8 cellular contexts compared by ENCODE assay signal in the genomic region with DNA sequence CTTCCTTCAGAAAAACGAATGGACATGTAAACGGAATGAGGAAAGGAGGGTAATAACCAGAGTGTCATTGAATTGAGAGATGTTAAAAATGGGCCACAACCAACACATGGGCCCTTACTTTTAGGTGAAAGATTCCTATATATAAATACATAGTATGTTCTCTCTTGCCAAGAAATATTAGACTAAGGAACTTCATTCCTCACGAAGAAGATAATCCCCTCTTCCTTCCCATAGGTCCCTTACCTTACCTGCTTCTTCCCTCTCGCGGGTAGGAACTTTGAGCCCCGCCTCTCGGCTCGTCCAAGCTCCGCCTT. TPM values are rescaled to one million over a fixed set of nuclear protein-coding genes. Genes with fewer than 3 reads are reported as not detected.
DNase-seq lines count a peak whose midpoint lies in the region; ATAC-seq, FAIRE-seq and TF ChIP-seq lines count a peak whose summit lies in the region.

No MANE protein-coding gene starts in this region.

- H3K9me3 ChIP-seq in astrocyte (ENCODE audit: insufficient read depth, low read depth, low read length): no peaks in the 10 kb centered on the region
- H3K9me3 ChIP-seq in thoracic aorta: no peaks in the 10 kb centered on the region
- no peaks in the 10 kb centered on the region for H3K9me3 ChIP-seq in aorta (ENCODE audit: control insufficient read depth, low read length)

- peak overlapping the region; percentile 84 for H3K4me2 ChIP-seq in astrocyte (ENCODE audit: low read length)

- no peak for ATAC-seq in activated T-cell treated with anti-CD3 and anti-CD28 coated beads, Interleukin-2, amount 50 U/mL, for 4 hours
- ATAC-seq in left colon (peak; percentile 6), thoracic aorta (ENCODE audit: insufficient number of reproducible peaks, low FRiP score, low read depth) (no peak), GM21390 (IDR thresholded peaks at IDR 0.05; ENCODE audit: unreplicated experiment) (no peak), HG03469 (IDR thresholded peaks at IDR 0.05; ENCODE audit: unreplicated experiment) (no peak), aorta (ENCODE audit: low FRiP score) (no peak)

- no peaks in the 10 kb centered on the region for H4K20me1 ChIP-seq in astrocyte (ENCODE audit: insufficient read depth, low read length)

- H3K4me3 ChIP-seq in astrocyte (ENCODE audit: insufficient read depth, low read depth, low read length) (peak overlapping the region; percentile 98), thoracic aorta (peak overlapping the region; percentile 91), aorta (ENCODE audit: low read length in 2 of 2) (peak overlapping the region in 1 of 2 donors; percentile 15)

- H3K4me1 Mint-ChIP-seq in activated T-cell treated with anti-CD3 and anti-CD28 coated beads, Interleukin-2, amount 50 U/mL, for 4 hours (ENCODE audit: low read depth): peaks cover 41% of the 10 kb centered on the region
- H3K4me1 Mint-ChIP-seq in astrocyte (ENCODE audit: low read depth, unreplicated experiment): peaks cover 11% of the 10 kb centered on the region

- H3K4me3 Mint-ChIP-seq in activated T-cell treated with anti-CD3 and anti-CD28 coated beads, Interleukin-2, amount 50 U/mL, for 4 hours: peak overlapping the region; percentile 95
- H3K4me3 Mint-ChIP-seq in astrocyte (ENCODE audit: unreplicated experiment): peak overlapping the region; percentile 87

- no peak for FAIRE-seq in astrocyte (lab: Jason Lieb, UNC)

- H3K36me3 ChIP-seq in astrocyte (ENCODE audit: insufficient read depth, low read length) (no peaks in the 10 kb centered on the region), thoracic aorta (no peaks in the 10 kb centered on the region), aorta (ENCODE audit: control insufficient read depth in 1 of 2, insufficient read depth in 2 of 2, low read length in 1 of 2) (no peaks in the 10 kb centered on the region)

- peak overlapping the region; percentile 100 for H3K9ac ChIP-seq in astrocyte (ENCODE audit: low read length)

- no peak for DNase-seq in activated T-cell treated with anti-CD3 and anti-CD28 coated beads, Interleukin-2, amount 50 U/mL, for 4 hours
- DNase-seq in activated T-cell treated with anti-CD3 and anti-CD28 coated beads, Interleukin-2, amount 50 U/mL, for 1 hour: no peak
- DNase-seq in astrocyte (ENCODE audit: low read depth) (no peak), left colon (no peak), thoracic aorta (ENCODE audit: low spot score) (no peak), aorta (no peak)

- H3K4me1 ChIP-seq in astrocyte (ENCODE audit: insufficient read depth, low read length) (peaks cover 11% of the 10 kb centered on the region), thoracic aorta (ENCODE audit: control insufficient read depth in 1 of 2, low read depth in 2 of 2) (peaks cover 18 to 31% of the 10 kb centered on the region in 2 donors), aorta (ENCODE audit: control insufficient read depth in 1 of 2, insufficient read depth in 2 of 2, low read length in 2 of 2) (no peaks in the 10 kb centered on the region)

- peak overlapping the region; percentile 96 for H3K27ac ChIP-seq in astrocyte (ENCODE audit: low read depth, low read length)
- H3K27ac ChIP-seq in thoracic aorta: peak overlapping the region in 1 of 2 donors; percentile 90
- no peak overlapping the region for H3K27ac ChIP-seq in aorta (ENCODE audit: low read depth in 1 of 2, low read length in 2 of 2)

- H3K27me3 Mint-ChIP-seq in activated T-cell treated with anti-CD3 and anti-CD28 coated beads, Interleukin-2, amount 50 U/mL, for 4 hours (ENCODE audit: low read depth): no peaks in the 10 kb centered on the region
- no peaks in the 10 kb centered on the region for H3K27me3 Mint-ChIP-seq in astrocyte (ENCODE audit: low read depth, unreplicated experiment)

- peak overlapping the region; percentile 59 for H3K27ac Mint-ChIP-seq in astrocyte (ENCODE audit: unreplicated experiment)

- H3K79me2 ChIP-seq in astrocyte (ENCODE audit: insufficient read depth, low read length): peaks cover 44% of the 10 kb centered on the region

- H3K27me3 ChIP-seq in astrocyte (ENCODE audit: insufficient read depth, low read length) (no peaks in the 10 kb centered on the region), thoracic aorta (replicated peaks; ENCODE audit: insufficient read depth) (no peaks in the 10 kb centered on the region), aorta (ENCODE audit: control insufficient read depth in 1 of 2, insufficient read depth in 2 of 2, low read length in 1 of 2) (no peaks in the 10 kb centered on the region)

- peak overlapping the region; percentile 91 for H2AFZ ChIP-seq in astrocyte (ENCODE audit: low read depth, low read length)

- H3K36me3 Mint-ChIP-seq in activated T-cell treated with anti-CD3 and anti-CD28 coated beads, Interleukin-2, amount 50 U/mL, for 4 hours (ENCODE audit: insufficient read depth): no peaks in the 10 kb centered on the region
- H3K36me3 Mint-ChIP-seq in astrocyte (ENCODE audit: low read depth, unreplicated experiment): no peaks in the 10 kb centered on the region

- intact Hi-C loops in left colon (cut with DNase I, micrococcal nuclease): no loop called here
- intact Hi-C loops in aorta (cut with DNase I): no loop called here

- H3K9me3 Mint-ChIP-seq in activated T-cell treated with anti-CD3 and anti-CD28 coated beads, Interleukin-2, amount 50 U/mL, for 4 hours: no peaks in the 10 kb centered on the region
- no peaks in the 10 kb centered on the region for H3K9me3 Mint-ChIP-seq in astrocyte (ENCODE audit: unreplicated experiment)

- no peak for TF ChIP-seq CTCF in astrocyte (IDR thresholded peaks at IDR 0.05; ENCODE audit: insufficient read depth, low read depth, low read length)
- no peak for TF ChIP-seq CTCF in thoracic aorta (IDR thresholded peaks at IDR 0.05)

- WGBS in aorta, 2 donors: 0 to 1% methylated on average over 9 of the region's 9 CpGs

RNA-seq across cellular contexts. Expression of gene TBC1D22B, which starts 0.3 kb away (rescaled TPM):
- 10 to 100 TPM; 13.0 to 13.5 (median 13.2) TPM for total RNA-seq in activated T-cell treated with anti-CD3 and anti-CD28 coated beads, Interleukin-2, amount 50 U/mL, for 4 hours
- total RNA-seq in astrocyte (10.5 and 10.8 TPM in 2 replicates), left colon (10 to 100 TPM; 13.4 TPM), thoracic aorta (10 to 100 TPM in 1 of 2 donors, 1 to 10 TPM in 1; 7.7 to 11.6 TPM), aorta (10 to 100 TPM; 11.2 to 17.0 TPM)
- polyA plus RNA-seq in aorta: 1 to 10 TPM; 3.9 to 4.1 TPM

RNA-seq across cellular contexts. Expression of gene TMEM217, which starts 0.7 kb away (rescaled TPM):
- total RNA-seq in activated T-cell treated with anti-CD3 and anti-CD28 coated beads, Interleukin-2, amount 50 U/mL, for 4 hours: 1 to 10 TPM; 2.3 to 4.2 (median 2.8) TPM
- 7.3 and 8.2 TPM in 2 replicates for total RNA-seq in astrocyte
- total RNA-seq in left colon: 1 to 10 TPM; 1.4 to 4.0 TPM
- total RNA-seq in thoracic aorta: 1 to 10 TPM in 1 of 2 donors, under 1 TPM in 1; 0.41 to 6.2 TPM
- total RNA-seq in aorta: 1 to 10 TPM; 2.2 to 2.7 TPM
- under 1 TPM; 0.50 to 0.54 TPM for polyA plus RNA-seq in aorta
